10 cellular contexts compared by ENCODE assay signal in the genomic region with DNA sequence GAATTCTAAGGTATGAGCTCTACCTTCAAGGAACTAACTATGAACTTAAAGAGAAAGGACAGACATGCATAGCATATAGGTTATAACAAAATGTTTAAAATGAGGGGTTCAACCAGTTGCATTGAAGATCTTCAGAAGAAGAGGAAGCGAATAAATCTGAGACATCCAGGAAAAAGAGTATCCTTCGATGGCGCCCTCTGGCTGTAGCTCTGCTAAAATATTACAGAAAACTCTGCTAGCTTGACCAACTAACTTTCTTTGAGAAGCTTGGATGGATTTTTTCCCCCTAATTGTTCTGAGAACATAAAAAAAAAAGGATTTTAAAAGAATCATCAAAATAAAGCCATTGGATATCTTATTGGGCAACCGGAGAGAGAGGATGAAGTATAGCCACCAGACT.
DNase-seq lines count a peak whose midpoint lies in the region; ATAC-seq, FAIRE-seq and TF ChIP-seq lines count a peak whose summit lies in the region.
"Had no signal": no experiment of that assay in that cellular context is flagged by ENCODE, and none has a peak within 500 bp of the region (broad histone marks: within the 10 kb centered on the region; RNA-seq: fewer than 3 reads in every experiment).

No MANE protein-coding gene starts in this region.

- no peak overlapping the region for H3K4me3 Mint-ChIP-seq in mesothelial cell of epicardium

- no peaks in the 10 kb centered on the region for H3K79me2 ChIP-seq in SU-DHL-6 (ENCODE audit: insufficient read depth, low read length)
- H3K79me2 ChIP-seq in keratinocyte (ENCODE audit: control insufficient read depth, insufficient read depth, low read length): no peaks in the 10 kb centered on the region

- H3K9me1 ChIP-seq in keratinocyte (ENCODE audit: control insufficient read depth, extremely low read depth, insufficient read depth, low read length): no peaks in the 10 kb centered on the region

- H3K4me1 Mint-ChIP-seq in mesothelial cell of epicardium: peaks cover 23% of the 10 kb centered on the region

- FAIRE-seq in H54 (lab: Jason Lieb, UNC): peak; percentile 65
- FAIRE-seq in keratinocyte (lab: Jason Lieb, UNC): no peak

- H3K27me3 ChIP-seq in AG04450 (ENCODE audit: control insufficient read depth, insufficient read depth, low read length) (no peaks in the 10 kb centered on the region), SU-DHL-6 (ENCODE audit: low read length) (no peaks in the 10 kb centered on the region), keratinocyte (ENCODE audit: control insufficient read depth, extremely low read depth, insufficient read depth, low read length) (no peaks in the 10 kb centered on the region)

- peaks cover 9% of the 10 kb centered on the region for H3K9me3 Mint-ChIP-seq in mesothelial cell of epicardium

- peaks cover 4% of the 10 kb centered on the region for H3K36me3 Mint-ChIP-seq in mesothelial cell of epicardium

- no peak for TF ChIP-seq POLR2A in H54 (IDR thresholded peaks at IDR 0.05; ENCODE audit: low read depth, low read length)

- H4K20me1 ChIP-seq in SU-DHL-6 (ENCODE audit: low read depth, low read length) (no peaks in the 10 kb centered on the region), keratinocyte (ENCODE audit: control insufficient read depth, extremely low read depth, insufficient read depth, low read length) (no peaks in the 10 kb centered on the region)

- H3K4me3 ChIP-seq in AG04450 (ENCODE audit: low read depth, low read length) (no peak overlapping the region), SU-DHL-6 (ENCODE audit: insufficient read depth, low read length, poor library complexity, severe bottlenecking) (no peak overlapping the region), keratinocyte (ENCODE audit: control insufficient read depth in 2 of 3, extremely low read depth in 1 of 3, insufficient read depth in 2 of 3, low read depth in 1 of 3, low read length in 3 of 3) (no peak overlapping the region)

- H3K9me3 ChIP-seq in AG04450 (ENCODE audit: control insufficient read depth, insufficient read depth, low read length): no peaks in the 10 kb centered on the region
- no peaks in the 10 kb centered on the region for H3K9me3 ChIP-seq in SU-DHL-6 (ENCODE audit: insufficient read depth, low read length)
- H3K9me3 ChIP-seq in keratinocyte (ENCODE audit: control insufficient read depth, low read depth, low read length): no peaks in the 10 kb centered on the region

- H3K4me2 ChIP-seq in SU-DHL-6 (ENCODE audit: low read depth, low read length, poor library complexity, severe bottlenecking): no peak overlapping the region
- H3K4me2 ChIP-seq in keratinocyte (ENCODE audit: control insufficient read depth, extremely low read depth, insufficient read depth, low read depth, low read length): no peak overlapping the region

- H3K27me3 Mint-ChIP-seq in mesothelial cell of epicardium (ENCODE audit: low read depth): no peaks in the 10 kb centered on the region

- CTCF ChIA-PET in AG04450 (lab: Charles Lee): interaction anchor here (0.5 to 3.4 kb wide), 25 partner anchors 9 to 874 kb away, joined by 3 to 59 read pairs (median 4); partner anchors contain the start of gene SOX9

- peaks cover 6% of the 10 kb centered on the region for H3K4me1 ChIP-seq in keratinocyte (ENCODE audit: control insufficient read depth, extremely low read depth, insufficient read depth, low read length)

- DNase-seq in AG04450 (ENCODE audit: low read depth, low spot score): no peak
- DNase-seq in H54 (ENCODE audit: insufficient read length, low spot score): no peak
- no peak for DNase-seq in keratinocyte (ENCODE audit: low read depth, low spot score)
- no peak for DNase-seq in NCI-H345 (lab: John Stamatoyannopoulos, UW)
- no peak for DNase-seq in mesothelial cell of epicardium (ENCODE audit: low spot score in 2 of 2, unreplicated experiment in 2 of 2)
- DNase-seq: NCI-H226 had no signal

- POLR2A ChIA-PET in AG04450 (lab: Yijun Ruan, JAX): no interaction called here

- H3K9ac ChIP-seq in SU-DHL-6 (ENCODE audit: low read length) (no peak overlapping the region), keratinocyte (ENCODE audit: control insufficient read depth, extremely low read depth, insufficient read depth, low read length) (no peak overlapping the region)

- H3K27ac ChIP-seq in AG04450 (ENCODE audit: low read depth, low read length) (no peak overlapping the region), SU-DHL-6 (ENCODE audit: low read depth, low read length) (no peak overlapping the region), keratinocyte (ENCODE audit: control insufficient read depth, insufficient read depth, low read length) (no peak overlapping the region)

- peak; percentile 51 for TF ChIP-seq CTCF in AG04450 (IDR thresholded peaks at IDR 0.05; ENCODE audit: low read depth, low read length)
- peak; percentile 30 for TF ChIP-seq CTCF in SU-DHL-6 (IDR thresholded peaks at IDR 0.05; ENCODE audit: insufficient read depth, low read length, poor library complexity, severe bottlenecking)
- TF ChIP-seq CTCF in keratinocyte (optimal IDR thresholded peaks at IDR 0.05 in 1 of 3, IDR thresholded peaks at IDR 0.05 in 1 of 3, conservative IDR thresholded peaks at IDR 0.05 in 1 of 3; ENCODE audit: extremely low read depth in 1 of 3, insufficient read depth in 2 of 3, low read length in 3 of 3): peak in 2 of 3 experiments; percentile 9 to 19
- TF ChIP-seq CTCF in mesothelial cell of epicardium (IDR thresholded peaks at IDR 0.05; ENCODE audit: unreplicated experiment): no peak

- H3F3A ChIP-seq in SU-DHL-6 (ENCODE audit: insufficient read depth): no peaks in the 10 kb centered on the region

- no peaks in the 10 kb centered on the region for H3K9me2 ChIP-seq in SU-DHL-6 (replicated peaks; ENCODE audit: insufficient read depth, low read length)

- dilution Hi-C loops in keratinocyte (cut with MboI; ENCODE audit: extremely low pct_ligation_motif_present, low sequenced_read_pairs): no loop called here

- ATAC-seq in GM19467 (IDR thresholded peaks at IDR 0.05; ENCODE audit: unreplicated experiment) (no peak), GM21717 (IDR thresholded peaks at IDR 0.05; ENCODE audit: unreplicated experiment) (no peak)
- ATAC-seq: sciatic nerve had no signal

- H2AFZ ChIP-seq in SU-DHL-6 (ENCODE audit: low read depth, low read length, severe bottlenecking) (no peak overlapping the region), keratinocyte (ENCODE audit: control insufficient read depth, low read length) (no peak overlapping the region)

- no peak overlapping the region for H3K27ac Mint-ChIP-seq in mesothelial cell of epicardium

- H3K36me3 ChIP-seq in SU-DHL-6 (ENCODE audit: low read length): no peaks in the 10 kb centered on the region
- no peaks in the 10 kb centered on the region for H3K36me3 ChIP-seq in keratinocyte (ENCODE audit: control insufficient read depth in 2 of 2, extremely low read depth in 1 of 2, insufficient read depth in 2 of 2, low read length in 2 of 2)
